20 cellular contexts compared by ENCODE assay signal in the genomic region with DNA sequence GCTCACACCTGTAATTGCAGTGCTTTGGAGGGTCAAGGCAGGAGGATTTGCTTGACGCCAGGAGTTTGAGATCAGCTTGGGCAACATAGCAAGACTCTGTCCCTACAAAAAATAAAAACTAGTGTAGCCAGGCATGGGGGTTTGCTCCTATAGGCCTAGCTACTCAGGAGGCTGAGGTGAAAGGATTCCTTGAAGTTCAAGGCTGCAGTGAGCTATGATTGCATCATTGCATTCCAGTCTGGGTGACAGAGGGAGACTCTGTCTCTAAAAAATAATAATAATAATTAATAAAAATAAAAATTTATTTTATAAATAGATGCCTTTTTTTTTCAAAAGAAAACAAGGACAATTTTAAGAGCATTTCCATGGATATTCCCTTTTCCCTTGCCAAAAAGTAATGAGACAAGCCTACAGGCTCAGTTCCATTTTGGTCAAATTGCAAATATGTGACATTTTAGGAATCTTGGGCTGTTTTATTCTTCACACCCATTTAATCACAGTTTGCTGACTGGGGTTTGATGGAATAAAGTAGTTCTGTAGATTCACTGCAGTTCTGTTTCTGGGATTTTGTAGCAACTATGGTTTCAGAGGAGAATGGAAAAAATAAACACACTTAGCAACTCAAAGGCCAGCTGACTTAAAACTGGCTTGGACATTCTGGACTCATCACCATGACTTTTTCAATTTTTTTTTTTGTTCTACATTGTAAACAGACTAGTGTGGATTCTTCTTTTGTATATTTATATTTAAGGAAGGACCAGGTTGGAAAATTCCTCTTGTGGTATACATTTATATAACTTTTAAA. TPM values are rescaled to one million over a fixed set of nuclear protein-coding genes. Genes with fewer than 3 reads are reported as not detected.
DNase-seq lines count a peak whose midpoint lies in the region; ATAC-seq, FAIRE-seq and TF ChIP-seq lines count a peak whose summit lies in the region.
"Had no signal": no experiment of that assay in that cellular context is flagged by ENCODE, and none has a peak within 500 bp of the region (broad histone marks: within the 10 kb centered on the region; RNA-seq: fewer than 3 reads in every experiment).

No MANE protein-coding gene starts in this region.

- H3K4me3 ChIP-seq in K562 (no peak overlapping the region), left lung (no peak overlapping the region), aorta (ENCODE audit: low read length in 2 of 2) (no peak overlapping the region)
- H3K4me3 ChIP-seq: A549 had no signal

- no peak for TF ChIP-seq RAD21 in K562 (CRISPR knock-in tag; conservative IDR thresholded peaks at IDR 0.05 in 1 of 2, IDR thresholded peaks at IDR 0.05 in 1 of 2)

- TF ChIP-seq POLR2A in K562 (conservative IDR thresholded peaks at IDR 0.05): no peak

- H3K27ac ChIP-seq in K562 (ENCODE audit: extremely low read depth, low read depth, low read length) (no peak overlapping the region), left lung (no peak overlapping the region), aorta (ENCODE audit: low read depth in 1 of 2, low read length in 2 of 2) (no peak overlapping the region)
- H3K27ac ChIP-seq: A549, KMS-11, RWPE1 had no signal

- CTCF ChIA-PET in K562 (lab: Yijun Ruan, JAX; ENCODE audit: low intra/inter-chr PET ratio): no interaction called here

- in situ Hi-C loops in K562 (cut with MboI): no loop called here

- WGBS in K562 (ENCODE audit: insufficient coverage, low coverage, missing lambda C conversion rate): 67% methylated on average over 1 of the region's 1 CpG
- 96 to 97% methylated on average over 1 of the region's 1 CpG for WGBS in aorta, 2 donors

- BruUV-seq in K562 (replicated peaks; lab: Mats Ljungman, UMichigan): no TSS peak

- no peaks in the 10 kb centered on the region for H3K4me1 ChIP-seq in K562 (replicated peaks in 1 of 2; ENCODE audit: control insufficient read depth in 2 of 2, insufficient read depth in 2 of 2, low read length in 2 of 2)
- no peaks in the 10 kb centered on the region for H3K4me1 ChIP-seq in left lung
- no peaks in the 10 kb centered on the region for H3K4me1 ChIP-seq in aorta (ENCODE audit: control insufficient read depth in 1 of 2, insufficient read depth in 2 of 2, low read length in 2 of 2)
- H3K4me1 ChIP-seq: A549, BE2C had no signal

- ATAC-seq in K562 (no peak), left lung (peak; percentile 59), aorta (ENCODE audit: low FRiP score) (peak; percentile 22)
- no peak for ATAC-seq in activated CD4-positive, CD25-positive, alpha-beta regulatory T cell treated with anti-CD3 and anti-CD28 coated beads, Interleukin-2, amount 50 U/mL, for 24 hours
- ATAC-seq: A549, Panc1 had no signal

- no peaks in the 10 kb centered on the region for H3K79me2 ChIP-seq in K562 (ENCODE audit: control insufficient read depth, insufficient read depth, low read length)

- H3K9me3 ChIP-seq in K562 (replicated peaks; ENCODE audit: control insufficient read depth, insufficient read depth, low read depth, low read length): no peaks in the 10 kb centered on the region
- no peaks in the 10 kb centered on the region for H3K9me3 ChIP-seq in left lung
- H3K9me3 ChIP-seq in aorta (ENCODE audit: control insufficient read depth, low read length): no peaks in the 10 kb centered on the region
- H3K9me3 ChIP-seq: A549, BE2C had no signal

- no peaks in the 10 kb centered on the region for H4K20me1 ChIP-seq in K562 (replicated peaks; ENCODE audit: control insufficient read depth, insufficient read depth, low read length)

- H3K4me2 ChIP-seq in K562 (ENCODE audit: insufficient read depth, low read length): no peak overlapping the region
- H3K4me2 ChIP-seq: A549, KMS-11 had no signal

- POLR2A ChIA-PET in K562 (lab: Yijun Ruan, JAX): interaction anchor here (0.7 kb wide), 1 partner anchor 13 kb away, joined by 3 read pairs; no protein-coding TSS in a partner anchor

- TF ChIP-seq EP300 in K562 (IDR thresholded peaks at IDR 0.05; ENCODE audit: low read length): no peak

- H3K27me3 ChIP-seq in K562 (ENCODE audit: control insufficient read depth in 2 of 2, insufficient read depth in 2 of 2, low read length in 2 of 2) (no peaks in the 10 kb centered on the region), left lung (no peaks in the 10 kb centered on the region), aorta (ENCODE audit: control insufficient read depth in 1 of 2, insufficient read depth in 2 of 2, low read length in 1 of 2) (no peaks in the 10 kb centered on the region)
- H3K27me3 ChIP-seq: BE2C had no signal

- FAIRE-seq in K562 (lab: Jason Lieb, UNC): no peak
- FAIRE-seq: A549, GM18507 had no signal

- H3K36me3 ChIP-seq in K562 (ENCODE audit: control insufficient read depth, insufficient read depth, low read length) (no peaks in the 10 kb centered on the region), left lung (no peaks in the 10 kb centered on the region), aorta (ENCODE audit: control insufficient read depth in 1 of 2, insufficient read depth in 2 of 2, low read length in 1 of 2) (no peaks in the 10 kb centered on the region)
- H3K36me3 ChIP-seq: BE2C had no signal

- H2AFZ ChIP-seq in K562 (ENCODE audit: low read depth, low read length): no peak overlapping the region

- TF ChIP-seq CTCF in K562 (IDR thresholded peaks at IDR 0.05 in 2 of 3, conservative IDR thresholded peaks at IDR 0.05 in 1 of 3; ENCODE audit: insufficient read depth in 2 of 3, low read depth in 1 of 3, low read length in 3 of 3) (no peak), left lung (IDR thresholded peaks at IDR 0.05) (no peak)

- no peak overlapping the region for H3K9ac ChIP-seq in K562 (ENCODE audit: insufficient read depth in 1 of 2, low read depth in 2 of 2, low read length in 2 of 2)
- H3K9ac ChIP-seq: KMS-11 had no signal

- peak; percentile 16 for DNase-seq in GM03348 (ENCODE audit: low spot score)
- no peak for DNase-seq in K562 (ENCODE audit: extremely low read depth in 1 of 4, low spot score in 3 of 4)
- no peak for DNase-seq in left lung
- DNase-seq in aorta: no peak
- no peak for DNase-seq in NCI-H187 treated with DMSO at 0.1 percent for 48 hours (lab: John Stamatoyannopoulos, UW)
- DNase-seq in NCI-H345 treated with DMSO at 0.1 percent for 48 hours (lab: John Stamatoyannopoulos, UW; ENCODE audit: unreplicated experiment): no peak
- DNase-seq: BE2C, DMS153, DND-41, H9, MM.1S, NCI-H2029 treated with DMSO at 0.1 percent for 48 hours, NCI-H69, SHP77 had no signal

- intact Hi-C loops in K562 (cut with micrococcal nuclease): no loop called here
- intact Hi-C loops in left lung (cut with DNase I): no loop called here
- intact Hi-C loops in aorta (cut with DNase I): no loop called here

- no peaks in the 10 kb centered on the region for H3K9me1 ChIP-seq in K562 (ENCODE audit: control insufficient read depth, insufficient read depth, low read length)

TF ChIP-seq in K562, 482 proteins besides CTCF, POLR2A, EP300 and RAD21:
- TF ChIP-seq, protein P1, sequence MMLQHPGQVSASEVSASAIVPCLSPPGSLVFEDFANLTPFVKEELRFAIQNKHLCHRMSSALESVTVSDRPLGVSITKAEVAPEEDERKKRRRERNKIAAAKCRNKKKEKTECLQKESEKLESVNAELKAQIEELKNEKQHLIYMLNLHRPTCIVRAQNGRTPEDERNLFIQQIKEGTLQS (IDR thresholded peaks at IDR 0.05): peak; percentile 46
- TF ChIP-seq, protein P1 (CRISPR knock-in tag; conservative IDR thresholded peaks at IDR 0.05): no peak
- TF ChIP-seq FOXA3 (CRISPR knock-in tag; conservative IDR thresholded peaks at IDR 0.05 in 1 of 2, IDR thresholded peaks at IDR 0.05 in 1 of 2): no peak
TF ChIP-seq in K562: peak in this region for 1.

RNA-seq across cellular contexts. Expression of a gene that starts 48.5 kb away (rescaled TPM):
- 222 and 366 TPM in 2 replicates for total RNA-seq in K562 (2011; cell fraction: chromatin; rRNA removed; ENCODE audit: low replicate concordance)
- total RNA-seq in K562 (2011; cell fraction: nucleolus; rRNA removed): 80.7 and 94.1 TPM in 2 replicates
- 125 and 182 TPM in 2 replicates for total RNA-seq in K562 (2011; cell fraction: nucleoplasm; rRNA removed)
- 38.7 and 43.1 TPM in 2 replicates for total RNA-seq in K562 (2014; rRNA removed)
- total RNA-seq in K562 (2014; rRNA removed; fragmentation: Illumina TruSeq; extraction: Trizol): 61.8 and 84.8 TPM in 2 replicates
- 72.2 and 75.0 TPM in 2 replicates for total RNA-seq in K562 (2015; rRNA removed; fragmentation: Illumina TruSeq; extraction: Trizol)
- 57.7 and 60.8 TPM in 2 replicates for total RNA-seq in K562 (2021)
- polyA plus RNA-seq in K562 (2011; rRNA removed): 86.1 and 145 TPM in 2 replicates
- polyA plus RNA-seq in K562 (2011; cell fraction: cytosol; rRNA removed): 35.6 and 41.6 TPM in 2 replicates
- polyA plus RNA-seq in K562 (2011; cell fraction: nucleus; rRNA removed): 214 and 250 TPM in 2 replicates
- 32.3 and 36.3 TPM in 2 replicates for polyA plus RNA-seq in K562 (2012)
- 65.7 and 72.2 TPM in 2 replicates for polyA plus RNA-seq in K562 (2014; fragmentation: Illumina TruSeq; extraction: Trizol)
- 10 to 100 TPM; 13.6 to 15.5 TPM for polyA plus RNA-seq in K562 (2014; fragmentation: Nextera tagmentation; extraction: Ambion mirVana)
- polyA plus RNA-seq in K562 (2014; rRNA removed): 40.3 and 43.6 TPM in 2 replicates
- 150 and 239 TPM in 2 replicates for polyA minus RNA-seq in K562 (2011; rRNA and poly(A)+ RNA removed)
- 36.3 and 108 TPM in 2 replicates for polyA minus RNA-seq in K562 (2011; cell fraction: cytosol; rRNA and poly(A)+ RNA removed)
- polyA minus RNA-seq in K562 (2011; cell fraction: nucleus; rRNA and poly(A)+ RNA removed): 146 and 167 TPM in 2 replicates
- 10 to 100 TPM; 74.3 to 79.3 TPM for total RNA-seq in left lung
- 100 to 1,000 TPM in 1 of 2 donors, 10 to 100 TPM in 1; 93.8 to 140 TPM for total RNA-seq in aorta
- polyA plus RNA-seq in aorta: 10 to 100 TPM; 25.5 to 39.7 TPM

Comparison
In these comparisons a context has a peak if more than half of its experiments do, and no peak if none do; other contexts are left out.
1. ATAC-seq: peak in left lung (single experiment) and aorta (single experiment); none in K562 (single experiment) and activated CD4-positive, CD25-positive, alpha-beta regulatory T cell treated with anti-CD3 and anti-CD28 coated beads, Interleukin-2, amount 50 U/mL, for 24 hours (0 of 2).